Comparison of ENCODE assay signal across 8 cellular contexts in genomic region chr5:17216974-17217325, GRCh38. TPM values are rescaled to one million over a fixed set of nuclear protein-coding genes. Genes with fewer than 3 reads are reported as not detected.
A peak's percentile ranks its signal among the peaks of the same experiment; 100 is the strongest.
DNase-seq lines count a peak whose midpoint lies in the region; ATAC-seq, FAIRE-seq and TF ChIP-seq lines count a peak whose summit lies in the region.

No MANE protein-coding gene starts in this region.

- peaks cover 5% of the 10 kb centered on the region for H3K4me1 Mint-ChIP-seq in T-helper 2 cell treated with Interferon-gamma antibody and Interleukin-4, amounts not matched to agents 5 μg/mL and 100 μg/mL, for 36 hours (ENCODE audit: low read depth)
- peaks cover 50% of the 10 kb centered on the region for H3K4me1 Mint-ChIP-seq in osteocyte (ENCODE audit: unreplicated experiment)
- peaks cover 7% of the 10 kb centered on the region for H3K4me1 Mint-ChIP-seq in activated CD8-positive, alpha-beta T cell treated with anti-CD3 and anti-CD28 coated beads for 36 hours (ENCODE audit: low read depth)

- peak overlapping the region; percentile 58 for H3K4me3 Mint-ChIP-seq in T-helper 2 cell treated with Interferon-gamma antibody and Interleukin-4, amounts not matched to agents 5 μg/mL and 100 μg/mL, for 36 hours
- peak overlapping the region; percentile 85 for H3K4me3 Mint-ChIP-seq in osteocyte (ENCODE audit: unreplicated experiment)
- no peak overlapping the region for H3K4me3 Mint-ChIP-seq in activated CD8-positive, alpha-beta T cell treated with anti-CD3 and anti-CD28 coated beads for 36 hours

- no peaks in the 10 kb centered on the region for H3K9me3 Mint-ChIP-seq in T-helper 2 cell treated with Interferon-gamma antibody and Interleukin-4, amounts not matched to agents 5 μg/mL and 100 μg/mL, for 36 hours
- H3K9me3 Mint-ChIP-seq in osteocyte (ENCODE audit: unreplicated experiment) = no peaks in the 10 kb centered on the region
- no peaks in the 10 kb centered on the region for H3K9me3 Mint-ChIP-seq in activated CD8-positive, alpha-beta T cell treated with anti-CD3 and anti-CD28 coated beads for 36 hours

- H3K27ac Mint-ChIP-seq in T-helper 2 cell treated with Interferon-gamma antibody and Interleukin-4, amounts not matched to agents 5 μg/mL and 100 μg/mL, for 36 hours = no peak overlapping the region
- peak overlapping the region; percentile 88 for H3K27ac Mint-ChIP-seq in osteocyte (ENCODE audit: unreplicated experiment)
- no peak overlapping the region for H3K27ac Mint-ChIP-seq in activated CD8-positive, alpha-beta T cell treated with anti-CD3 and anti-CD28 coated beads for 36 hours

- intact Hi-C loops in activated CD8-positive, alpha-beta T cell treated with anti-CD3 and anti-CD28 coated beads for 36 hours (cut with micrococcal nuclease) = loop anchor here (5.0 kb wide), 1 partner anchor 1095 kb away; no protein-coding TSS in a partner anchor

- no peaks in the 10 kb centered on the region for H3K27me3 ChIP-seq in RWPE2 (ENCODE audit: insufficient read depth, poor library complexity, severe bottlenecking)

- no peaks in the 10 kb centered on the region for H3K9me3 ChIP-seq in RWPE2 (ENCODE audit: severe bottlenecking)

- H3K36me3 ChIP-seq in RWPE2 (ENCODE audit: low read depth) = peaks cover 28% of the 10 kb centered on the region

- H3K36me3 Mint-ChIP-seq in T-helper 2 cell treated with Interferon-gamma antibody and Interleukin-4, amounts not matched to agents 5 μg/mL and 100 μg/mL, for 36 hours (ENCODE audit: low read depth) = no peaks in the 10 kb centered on the region
- H3K36me3 Mint-ChIP-seq in osteocyte (ENCODE audit: unreplicated experiment) = peaks cover 3% of the 10 kb centered on the region
- peaks cover 2% of the 10 kb centered on the region for H3K36me3 Mint-ChIP-seq in activated CD8-positive, alpha-beta T cell treated with anti-CD3 and anti-CD28 coated beads for 36 hours (ENCODE audit: low read depth)

- no peak for FAIRE-seq in urothelium cell line (lab: Jason Lieb, UNC)

- CTCF ChIA-PET in activated CD8-positive, alpha-beta T cell treated with anti-CD3 and anti-CD28 coated beads for 36 hours (lab: Charles Lee) = interaction anchor here (0.8 to 3.5 kb wide), 10 partner anchors 9 to 1101 kb away, joined by 3 to 19 read pairs (median 5); no protein-coding TSS in a partner anchor

- no peak; the same call in 1 of the 3 replicates for ATAC-seq in RWPE2 (ENCODE audit: low read depth)
- ATAC-seq in activated CD8-positive, alpha-beta T cell treated with anti-CD3 and anti-CD28 coated beads for 36 hours = no peak

- DNase-seq in T-helper 2 cell treated with Interferon-gamma antibody and Interleukin-4, amounts not matched to agents 5 μg/mL and 100 μg/mL, for 36 hours (ENCODE audit: low spot score) = no peak
- DNase-seq in T-helper 2 cell (no peak), RWPE2 (ENCODE audit: low spot score) (peak; percentile 73), fibroblast of mammary gland (ENCODE audit: low read depth) (peak; percentile 34), osteocyte (ENCODE audit: extremely low spot score, unreplicated experiment) (peak; percentile 89), urothelium cell line (ENCODE audit: low spot score) (no peak), NAMALWA (ENCODE audit: low spot score) (no peak)
- DNase-seq in activated CD8-positive, alpha-beta T cell treated with anti-CD3 and anti-CD28 coated beads for 36 hours = no peak

- peaks cover 28% of the 10 kb centered on the region for H3K4me1 ChIP-seq in RWPE2 (ENCODE audit: insufficient read depth, poor library complexity, severe bottlenecking)

- POLR2A ChIA-PET in activated CD8-positive, alpha-beta T cell treated with anti-CD3 and anti-CD28 coated beads for 36 hours (lab: Charles Lee) = interaction anchor here (0.7 kb wide), 1 partner anchor 1070 kb away, joined by 3 read pairs; no protein-coding TSS in a partner anchor

- H3K4me3 ChIP-seq in RWPE2 (ENCODE audit: severe bottlenecking) (peak overlapping the region; percentile 25), fibroblast of mammary gland (ENCODE audit: control insufficient read depth, low read depth, low read length) (peak overlapping the region; percentile 50)

- peak overlapping the region; percentile 70 for H3K27ac ChIP-seq in RWPE2 (ENCODE audit: poor library complexity, severe bottlenecking)

- H3K27me3 Mint-ChIP-seq in T-helper 2 cell treated with Interferon-gamma antibody and Interleukin-4, amounts not matched to agents 5 μg/mL and 100 μg/mL, for 36 hours (ENCODE audit: low read depth) = peaks cover 43% of the 10 kb centered on the region
- no peaks in the 10 kb centered on the region for H3K27me3 Mint-ChIP-seq in osteocyte (ENCODE audit: unreplicated experiment)
- H3K27me3 Mint-ChIP-seq in activated CD8-positive, alpha-beta T cell treated with anti-CD3 and anti-CD28 coated beads for 36 hours = peaks cover 42% of the 10 kb centered on the region

- TF ChIP-seq CTCF in RWPE2 (IDR thresholded peaks at IDR 0.05; ENCODE audit: poor library complexity, severe bottlenecking) (no peak), fibroblast of mammary gland (conservative IDR thresholded peaks at IDR 0.05; ENCODE audit: control insufficient read depth, insufficient read depth, low read depth, low read length) (no peak), osteocyte (IDR thresholded peaks at IDR 0.05) (no peak)
- TF ChIP-seq CTCF in activated CD8-positive, alpha-beta T cell treated with anti-CD3 and anti-CD28 coated beads for 36 hours (IDR thresholded peaks at IDR 0.05) = no peak

RNA-seq across cellular contexts. Expression of gene BASP1, which starts 0.5 kb away (rescaled TPM):
- 197 and 212 TPM in 2 replicates for total RNA-seq in osteocyte
- under 1 TPM; 0.18 to 0.47 TPM for total RNA-seq in activated CD8-positive, alpha-beta T cell treated with anti-CD3 and anti-CD28 coated beads for 36 hours

Comparison
In these comparisons a context has a peak if more than half of its experiments do, and no peak if none do; other contexts are left out.
1. DNase-seq: peak in RWPE2 (single experiment), fibroblast of mammary gland (single experiment) and osteocyte (single experiment); none in T-helper 2 cell treated with Interferon-gamma antibody and Interleukin-4, amounts not matched to agents 5 μg/mL and 100 μg/mL, for 36 hours (single experiment), T-helper 2 cell (0 of 5), urothelium cell line (single experiment), NAMALWA (single experiment) and activated CD8-positive, alpha-beta T cell treated with anti-CD3 and anti-CD28 coated beads for 36 hours (single experiment).
2. RNA of gene BASP1, which starts 0.5 kb away (total RNA-seq): 197 to 212 TPM in osteocyte; 0.18 to 0.47 TPM in activated CD8-positive, alpha-beta T cell treated with anti-CD3 and anti-CD28 coated beads for 36 hours; every median in the first group is over 100 times any median in the second.